8 cellular contexts compared by ENCODE assay signal in the genomic region with DNA sequence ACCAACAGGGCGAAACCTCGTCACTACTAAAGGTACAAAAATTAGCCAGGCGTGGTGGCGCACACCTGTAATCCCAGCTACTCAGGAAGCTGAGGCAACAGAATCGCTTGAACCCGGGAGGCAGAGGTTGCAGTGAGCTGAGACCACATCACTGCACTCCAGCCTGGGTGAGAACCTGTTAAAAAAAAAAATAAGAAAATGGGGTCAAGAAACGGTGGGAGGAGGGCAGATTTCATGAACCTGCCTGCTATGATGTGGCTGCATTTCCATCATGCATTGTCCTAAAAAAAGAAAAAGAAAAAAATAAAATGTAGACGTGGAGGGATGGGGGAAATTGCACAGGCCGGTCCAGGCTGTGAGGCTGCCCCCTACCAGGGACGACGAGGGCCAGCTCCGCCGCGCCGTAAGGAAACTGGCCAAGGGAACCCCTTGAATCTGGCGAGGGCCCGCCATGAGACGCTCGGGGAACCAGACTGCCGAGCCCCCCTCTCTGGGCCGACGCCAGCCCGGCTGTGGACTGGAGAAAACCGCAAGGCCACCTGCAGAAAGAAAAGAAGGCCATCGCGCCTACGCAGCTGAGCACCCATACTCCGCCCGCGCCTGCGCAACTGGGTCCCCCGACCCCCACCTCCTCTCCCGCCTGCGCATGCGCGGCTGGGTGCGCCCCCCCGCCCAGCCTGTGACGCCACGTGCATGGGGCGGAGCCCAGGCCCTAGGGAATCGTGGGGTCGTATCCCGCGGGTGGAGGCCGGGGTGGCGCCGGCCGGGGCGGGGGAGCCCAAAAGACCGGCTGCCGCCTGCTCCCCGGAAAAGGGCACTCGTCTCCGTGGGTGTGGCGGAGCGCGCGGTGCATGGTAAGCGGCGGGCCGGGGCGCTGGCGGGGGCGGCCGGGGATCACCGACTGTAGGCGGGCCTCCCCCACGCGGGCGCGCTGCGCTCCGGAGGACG. TPM values are rescaled to one million over a fixed set of nuclear protein-coding genes. Genes with fewer than 3 reads are reported as not detected.
A peak's percentile ranks its signal among the peaks of the same experiment; 100 is the strongest.
DNase-seq lines count a peak whose midpoint lies in the region; ATAC-seq and TF ChIP-seq lines count a peak whose summit lies in the region.

A gene (plus strand): TSS at position 699 of the 948 bp plus-strand sequence. CDS start 10,825 bp downstream, outside the sequence.

- H3K4me1 Mint-ChIP-seq in T-cell (peaks cover 41 to 48% (median 45%) of the 10 kb centered on the region in 3 donors), progenitor cell of endocrine pancreas (ENCODE audit: low read depth) (peaks cover 14% of the 10 kb centered on the region)

- H3K36me3 Mint-ChIP-seq in T-cell (no peaks in the 10 kb centered on the region), progenitor cell of endocrine pancreas (ENCODE audit: insufficient read depth) (no peaks in the 10 kb centered on the region)

- DNase-seq in GM13976 (ENCODE audit: low spot score): peak; percentile 98
- peak; percentile 82 to 96 (median 95) for DNase-seq in NCI-H1417 (lab: John Stamatoyannopoulos, UW)
- DNase-seq in T-cell: peak; percentile 76 to 97 (median 87)
- peak; percentile 93 to 96 (median 94) for DNase-seq in adrenal gland
- DNase-seq in heart right ventricle: peak; percentile 92 to 97
- peak; percentile 93 for DNase-seq in progenitor cell of endocrine pancreas (ENCODE audit: low spot score, unreplicated experiment)
- peak; percentile 96 for DNase-seq in upper lobe of right lung

- peaks cover under 1 to 3% of the 10 kb centered on the region in 2 donors for H3K27me3 Mint-ChIP-seq in T-cell
- H3K27me3 Mint-ChIP-seq in progenitor cell of endocrine pancreas: peaks cover 12% of the 10 kb centered on the region

- H3K4me3 Mint-ChIP-seq in T-cell (peak within 1 kb of the TSS; percentile 87 to 93 (median 90)), progenitor cell of endocrine pancreas (ENCODE audit: low read depth) (peak within 1 kb of the TSS; percentile 97)

- peak within 1 kb of the TSS in 4 of 5 donors; percentile 65 to 93 (median 86) for H3K27ac ChIP-seq in adrenal gland
- H3K27ac ChIP-seq in heart right ventricle: peak within 1 kb of the TSS; percentile 84 to 97 (median 93)
- H3K27ac ChIP-seq in upper lobe of right lung: peak within 1 kb of the TSS; percentile 96

- H3K9me3 ChIP-seq in adrenal gland (replicated peaks in 1 of 3) (no peaks in the 10 kb centered on the region), heart right ventricle (no peaks in the 10 kb centered on the region), upper lobe of right lung (no peaks in the 10 kb centered on the region)

- H3K9me3 Mint-ChIP-seq in T-cell (no peaks in the 10 kb centered on the region), progenitor cell of endocrine pancreas (ENCODE audit: low read depth) (no peaks in the 10 kb centered on the region)

- WGBS in adrenal gland, 4 donors: 7 to 20% (median 9%) methylated on average over 23 to 75 of the region's 75 CpGs
- 7% methylated on average over 64 to 75 of the region's 75 CpGs for WGBS in heart right ventricle, 2 donors

- peak; percentile 59 to 85 for TF ChIP-seq POLR2A in adrenal gland (IDR thresholded peaks at IDR 0.05)

- intact Hi-C loops in adrenal gland (cut with DNase I): no loop called here
- intact Hi-C loops in heart right ventricle (cut with DNase I): loop anchor here in 8 of 10 donors (2.0 to 10.0 kb wide), 9 partner anchors 37 to 200 kb away; a partner anchor contains a TSS
- intact Hi-C loops in upper lobe of right lung (cut with DNase I): no loop called here

- POLR2A ChIA-PET in T-cell (lab: Charles Lee): interaction anchor here in 1 of 2 donors (0.7 kb wide), 1 partner anchor 104 kb away, joined by 3 read pairs; no protein-coding TSS in a partner anchor

- ATAC-seq in HG02798 (IDR thresholded peaks at IDR 0.05; ENCODE audit: poor library complexity, unreplicated experiment) (peak; percentile 85), T-cell (replicated peaks in 1 of 4) (peak; percentile 79 to 84 (median 81)), heart right ventricle (peak; percentile 83 to 93 (median 92)), upper lobe of right lung (peak; percentile 95)

- H3K27me3 ChIP-seq in adrenal gland (no peaks in the 10 kb centered on the region), heart right ventricle (no peaks in the 10 kb centered on the region), upper lobe of right lung (no peaks in the 10 kb centered on the region)

- H3K27ac Mint-ChIP-seq in T-cell: peak within 1 kb of the TSS; percentile 90 to 92
- peak within 1 kb of the TSS; percentile 98 for H3K27ac Mint-ChIP-seq in progenitor cell of endocrine pancreas

- H3K4me1 ChIP-seq in adrenal gland (replicated peaks in 1 of 2) (peaks cover 37 to 63% of the 10 kb centered on the region in 2 donors), heart right ventricle (peaks cover 15 to 72% (median 51%) of the 10 kb centered on the region in 9 donors), upper lobe of right lung (peaks cover 11% of the 10 kb centered on the region)

- H3K4me3 ChIP-seq in adrenal gland: peak within 1 kb of the TSS; percentile 78 to 94 (median 84)
- H3K4me3 ChIP-seq in heart right ventricle: peak within 1 kb of the TSS; percentile 75 to 99 (median 92)
- peak within 1 kb of the TSS; percentile 92 for H3K4me3 ChIP-seq in upper lobe of right lung

- H3K36me3 ChIP-seq in adrenal gland (replicated peaks in 1 of 2): no peaks in the 10 kb centered on the region
- no peaks in the 10 kb centered on the region for H3K36me3 ChIP-seq in heart right ventricle
- no peaks in the 10 kb centered on the region for H3K36me3 ChIP-seq in upper lobe of right lung

- CTCF ChIA-PET in T-cell (lab: Charles Lee): interaction anchor here in 1 of 2 donors (0.6 to 1.0 kb wide), 2 partner anchors 61 to 104 kb away, joined by 3 read pairs; no protein-coding TSS in a partner anchor

- in situ Hi-C loops in GM13976 (cut with MboI; ENCODE audit: low sequenced_read_pairs, unreplicated experiment): loop anchor here (25.0 kb wide), 1 partner anchor 192 kb away; a partner anchor contains a TSS

- peak; percentile 2 for TF ChIP-seq CTCF in GM13976 (IDR thresholded peaks at IDR 0.05; ENCODE audit: borderline replicate concordance, control extremely low read depth, extremely low read depth, insufficient read depth, missing control alignments)
- TF ChIP-seq CTCF in adrenal gland (IDR thresholded peaks at IDR 0.05): no peak
- TF ChIP-seq CTCF in heart right ventricle (IDR thresholded peaks at IDR 0.05): peak in 5 of 9 donors; percentile 13 to 51 (median 36)
- TF ChIP-seq CTCF in progenitor cell of endocrine pancreas (IDR thresholded peaks at IDR 0.05; ENCODE audit: unreplicated experiment): no peak
- TF ChIP-seq CTCF in upper lobe of right lung (IDR thresholded peaks at IDR 0.05): peak; percentile 18

RNA-seq across cellular contexts. Expression of the gene that starts here (rescaled TPM):
- total RNA-seq in T-cell (100 to 1,000 TPM in 1 of 5 donors, 10 to 100 TPM in 4; 80.5 to 102 (median 90.9) TPM), adrenal gland (100 to 1,000 TPM in 5 of 8 donors, 10 to 100 TPM in 3; 51.0 to 120 (median 107) TPM), heart right ventricle (100 to 1,000 TPM in 3 of 10 donors, 10 to 100 TPM in 7; 54.6 to 141 (median 78.0) TPM), progenitor cell of endocrine pancreas (85.1 and 89.2 TPM in 2 replicates), upper lobe of right lung (75.6 TPM)
- polyA plus RNA-seq in adrenal gland (100 to 1,000 TPM in 2 of 3 donors, 10 to 100 TPM in 1; 30.9 to 260 (median 153) TPM), heart right ventricle (100 to 1,000 TPM; 161 to 167 TPM)

Comparison
In these comparisons a context has a peak if more than half of its experiments do, and no peak if none do; other contexts are left out.
1. Peak in every context shown above with its lines: DNase-seq, ATAC-seq, H3K4me3 ChIP-seq and H3K27ac ChIP-seq.
2. CTCF ChIP-seq: peak in GM13976 (single experiment), heart right ventricle (5 of 9) and upper lobe of right lung (single experiment); none in adrenal gland (0 of 6) and progenitor cell of endocrine pancreas (single experiment).
3. intact Hi-C loops: an anchor here in heart right ventricle (2.0 to 10.0 kb wide); none called in adrenal gland and upper lobe of right lung.